24 cellular contexts compared by ENCODE assay signal in genomic region chr7:137445268-137445667, GRCh38.
"Had no signal": no experiment of that assay in that cellular context is flagged by ENCODE, and none has a peak within 500 bp of the region (broad histone marks: within the 10 kb centered on the region; RNA-seq: fewer than 3 reads in every experiment).

No MANE protein-coding gene starts in this region.

- H3K9me3 ChIP-seq: colonic mucosa, esophagus muscularis mucosa, esophagus squamous epithelium, gastrocnemius medialis, gastroesophageal sphincter had no signal

- DNase-seq: colonic mucosa; cortex of kidney; dermis blood vessel endothelial cell; dorsolateral prefrontal cortex; effector CD4-positive, alpha-beta T cell; effector CD8-positive, alpha-beta T cell; effector memory CD4-positive, alpha-beta T cell; effector memory CD8-positive, alpha-beta T cell; endodermal cell; erythroblast; esophagus squamous epithelium; foreskin fibroblast; foreskin keratinocyte; foreskin melanocyte; gastrocnemius medialis; glutamatergic neuron; head of caudate nucleus; heart right ventricle had no signal

- H3K27me3 ChIP-seq: colonic mucosa, dorsolateral prefrontal cortex, esophagus muscularis mucosa, esophagus squamous epithelium, gastrocnemius medialis, gastroesophageal sphincter, heart left ventricle, heart right ventricle had no signal

- H3K4me1 ChIP-seq: colonic mucosa, esophagus squamous epithelium, foreskin keratinocyte, gastrocnemius medialis had no signal

- H3K36me3 ChIP-seq: colonic mucosa, esophagus muscularis mucosa, esophagus squamous epithelium, gastrocnemius medialis, gastroesophageal sphincter, heart left ventricle, heart right ventricle had no signal

- H3K4me3 ChIP-seq: colonic mucosa, coronary artery, dorsolateral prefrontal cortex, esophagus muscularis mucosa, esophagus squamous epithelium, gastrocnemius medialis, gastroesophageal sphincter, heart left ventricle, heart right ventricle had no signal

- H3K27ac ChIP-seq: colonic mucosa, dorsolateral prefrontal cortex, epithelial cell of prostate, esophagus muscularis mucosa, esophagus squamous epithelium, foreskin keratinocyte, gastrocnemius medialis, gastroesophageal sphincter had no signal

- ATAC-seq: effector memory CD8-positive, alpha-beta T cell; esophagus mucosa; foreskin keratinocyte had no signal
